Comparison of ENCODE assay signal across 1 cellular context in genomic region chr15:31352911-31353811, GRCh38.
TF ChIP-seq lines count a peak whose summit lies in the region.

No MANE protein-coding gene starts in this region.

TF ChIP-seq in HCT116, 20 proteins besides CTCF, POLR2A, EP300 and RAD21 (continued from another document):
- TF ChIP-seq REST (IDR thresholded peaks at IDR 0.05; ENCODE audit: low read depth) (no peak), SIN3A (IDR thresholded peaks at IDR 0.05; ENCODE audit: low read depth) (no peak)
TF ChIP-seq in HCT116: peak in this region for 0.
